ENCODE assay signal across 12 cellular contexts in genomic region chr16:67653131-67654068, GRCh38. TPM values are rescaled to one million over a fixed set of nuclear protein-coding genes. Genes with fewer than 3 reads are reported as not detected.
A peak's percentile ranks its signal among the peaks of the same experiment; 100 is the strongest.
DNase-seq lines count a peak whose midpoint lies in the region; ATAC-seq and TF ChIP-seq lines count a peak whose summit lies in the region.
"Had no signal": no experiment of that assay in that cellular context is flagged by ENCODE, and none has a peak within 500 bp of the region (broad histone marks: within the 10 kb centered on the region; RNA-seq: fewer than 3 reads in every experiment).

No MANE protein-coding gene starts in this region.

- no peak overlapping the region for H3K4me3 Mint-ChIP-seq in activated CD4-positive, alpha-beta memory T cell treated with anti-CD3 and anti-CD28 coated beads, Interleukin-2, amount 10 ng/mL, durations not matched to agents 7 days and 5 days
- H3K4me3 Mint-ChIP-seq in activated CD4-positive, alpha-beta memory T cell treated with anti-CD3 and anti-CD28 coated beads for 36 hours = no peak overlapping the region
- peak overlapping the region; percentile 86 for H3K4me3 Mint-ChIP-seq in type B pancreatic cell
- H3K4me3 Mint-ChIP-seq: activated T-cell treated with anti-CD3 and anti-CD28 coated beads, Interleukin-2, amount 50 U/mL, for 72 hours; CD4-positive, alpha-beta T cell had no signal

- no peaks in the 10 kb centered on the region for H3K9me3 Mint-ChIP-seq in activated CD4-positive, alpha-beta memory T cell treated with anti-CD3 and anti-CD28 coated beads, Interleukin-2, amount 10 ng/mL, durations not matched to agents 7 days and 5 days
- H3K9me3 Mint-ChIP-seq in activated CD4-positive, alpha-beta memory T cell treated with anti-CD3 and anti-CD28 coated beads for 36 hours = no peaks in the 10 kb centered on the region
- no peaks in the 10 kb centered on the region for H3K9me3 Mint-ChIP-seq in type B pancreatic cell
- no peaks in the 10 kb centered on the region for H3K9me3 Mint-ChIP-seq in activated naive CD4-positive, alpha-beta T cell treated with anti-CD3 and anti-CD28 coated beads, Interleukin-2, amount 50 U/mL, for 72 hours
- H3K9me3 Mint-ChIP-seq: activated T-cell treated with anti-CD3 and anti-CD28 coated beads, Interleukin-2, amount 50 U/mL, for 72 hours; CD4-positive, alpha-beta T cell had no signal

- ATAC-seq in activated naive CD4-positive, alpha-beta T cell treated with anti-CD3 and anti-CD28 coated beads, Interleukin-2, amount 50 U/mL, for 72 hours = no peak
- ATAC-seq: activated T-cell treated with anti-CD3 and anti-CD28 coated beads, Interleukin-2, amount 50 U/mL, for 72 hours had no signal

- intact Hi-C loops in activated CD4-positive, alpha-beta memory T cell treated with anti-CD3 and anti-CD28 coated beads for 36 hours (cut with micrococcal nuclease) = no loop called here

- CTCF ChIA-PET in activated CD4-positive, alpha-beta memory T cell treated with anti-CD3 and anti-CD28 coated beads, Interleukin-2, amount 10 ng/mL, durations not matched to agents 7 days and 5 days (lab: Charles Lee) = no interaction called here
- CTCF ChIA-PET in activated CD4-positive, alpha-beta memory T cell treated with anti-CD3 and anti-CD28 coated beads for 36 hours (lab: Charles Lee) = interaction anchor here (0.8 to 3.7 kb wide), 2 partner anchors 106 to 206 kb away, joined by 3 to 19 read pairs; no protein-coding TSS in a partner anchor

- no peaks in the 10 kb centered on the region for H3K9me3 ChIP-seq in iPS-18c (ENCODE audit: control insufficient read depth, insufficient read depth, low read length)
- H3K9me3 ChIP-seq: HAP-1 had no signal

- TF ChIP-seq CTCF in astrocyte of the cerebellum (IDR thresholded peaks at IDR 0.05; ENCODE audit: low read depth, low read length, missing control alignments) = peak; percentile 18
- TF ChIP-seq CTCF in type B pancreatic cell (conservative IDR thresholded peaks at IDR 0.05) = peak; percentile 70

- H3K27ac Mint-ChIP-seq in activated CD4-positive, alpha-beta memory T cell treated with anti-CD3 and anti-CD28 coated beads, Interleukin-2, amount 10 ng/mL, durations not matched to agents 7 days and 5 days = peak overlapping the region; percentile 40
- H3K27ac Mint-ChIP-seq in activated CD4-positive, alpha-beta memory T cell treated with anti-CD3 and anti-CD28 coated beads for 36 hours = no peak overlapping the region
- no peak overlapping the region for H3K27ac Mint-ChIP-seq in type B pancreatic cell
- peak overlapping the region in 1 of 2 donors; percentile 59 for H3K27ac Mint-ChIP-seq in activated naive CD4-positive, alpha-beta T cell treated with anti-CD3 and anti-CD28 coated beads, Interleukin-2, amount 50 U/mL, for 72 hours
- H3K27ac Mint-ChIP-seq: activated T-cell treated with anti-CD3 and anti-CD28 coated beads, Interleukin-2, amount 50 U/mL, for 72 hours; CD4-positive, alpha-beta T cell had no signal

- H3K4me3 ChIP-seq in astrocyte of the cerebellum (ENCODE audit: low read depth, low read length) = peak overlapping the region; percentile 49
- peak overlapping the region; percentile 63 for H3K4me3 ChIP-seq in iPS-18c (ENCODE audit: insufficient read depth, low read depth, low read length)
- H3K4me3 ChIP-seq: HAP-1 had no signal

- peaks cover 16% of the 10 kb centered on the region for H3K4me1 Mint-ChIP-seq in activated CD4-positive, alpha-beta memory T cell treated with anti-CD3 and anti-CD28 coated beads, Interleukin-2, amount 10 ng/mL, durations not matched to agents 7 days and 5 days
- H3K4me1 Mint-ChIP-seq in activated CD4-positive, alpha-beta memory T cell treated with anti-CD3 and anti-CD28 coated beads for 36 hours (ENCODE audit: low read depth) = peaks cover 12% of the 10 kb centered on the region
- H3K4me1 Mint-ChIP-seq in type B pancreatic cell (ENCODE audit: unreplicated experiment) = no peaks in the 10 kb centered on the region

- peaks cover 63% of the 10 kb centered on the region for H3K36me3 Mint-ChIP-seq in activated CD4-positive, alpha-beta memory T cell treated with anti-CD3 and anti-CD28 coated beads, Interleukin-2, amount 10 ng/mL, durations not matched to agents 7 days and 5 days (ENCODE audit: low read depth)
- peaks cover 31% of the 10 kb centered on the region for H3K36me3 Mint-ChIP-seq in activated CD4-positive, alpha-beta memory T cell treated with anti-CD3 and anti-CD28 coated beads for 36 hours
- peaks cover 3% of the 10 kb centered on the region for H3K36me3 Mint-ChIP-seq in type B pancreatic cell
- peaks cover 0 to 18% of the 10 kb centered on the region in 2 donors for H3K36me3 Mint-ChIP-seq in activated naive CD4-positive, alpha-beta T cell treated with anti-CD3 and anti-CD28 coated beads, Interleukin-2, amount 50 U/mL, for 72 hours

- POLR2A ChIA-PET in activated CD4-positive, alpha-beta memory T cell treated with anti-CD3 and anti-CD28 coated beads, Interleukin-2, amount 10 ng/mL, durations not matched to agents 7 days and 5 days (lab: Charles Lee) = interaction anchor here (0.7 kb wide), 1 partner anchor 90 kb away, joined by 3 read pairs; no protein-coding TSS in a partner anchor
- POLR2A ChIA-PET in activated CD4-positive, alpha-beta memory T cell treated with anti-CD3 and anti-CD28 coated beads for 36 hours (lab: Charles Lee) = no interaction called here

- no peaks in the 10 kb centered on the region for H3K27me3 Mint-ChIP-seq in activated CD4-positive, alpha-beta memory T cell treated with anti-CD3 and anti-CD28 coated beads, Interleukin-2, amount 10 ng/mL, durations not matched to agents 7 days and 5 days
- H3K27me3 Mint-ChIP-seq in activated CD4-positive, alpha-beta memory T cell treated with anti-CD3 and anti-CD28 coated beads for 36 hours = no peaks in the 10 kb centered on the region
- peaks cover 46% of the 10 kb centered on the region for H3K27me3 Mint-ChIP-seq in type B pancreatic cell
- H3K27me3 Mint-ChIP-seq: CD4-positive, alpha-beta T cell had no signal

- in situ Hi-C loops in astrocyte of the cerebellum (cut with HindIII; ENCODE audit: low sequenced_read_pairs) = no loop called here

- no peak for DNase-seq in activated CD4-positive, alpha-beta memory T cell treated with anti-CD3 and anti-CD28 coated beads, Interleukin-2, amount 10 ng/mL, durations not matched to agents 7 days and 5 days
- no peak for DNase-seq in activated CD4-positive, alpha-beta memory T cell treated with anti-CD3 and anti-CD28 coated beads for 36 hours
- DNase-seq in astrocyte of the cerebellum (ENCODE audit: low read depth) (no peak), type B pancreatic cell (ENCODE audit: extremely low spot score, unreplicated experiment) (no peak), AG08395 (ENCODE audit: low spot score) (no peak), DMS153 treated with DMSO at 0.1 percent for 48 hours (lab: John Stamatoyannopoulos, UW; ENCODE audit: unreplicated experiment) (no peak)
- no peak for DNase-seq in activated naive CD4-positive, alpha-beta T cell treated with anti-CD3 and anti-CD28 coated beads, Interleukin-2, amount 50 U/mL, for 72 hours (ENCODE audit: low spot score in 2 of 2)
- DNase-seq: activated T-cell treated with anti-CD3 and anti-CD28 coated beads, Interleukin-2, amount 50 U/mL, for 72 hours; CD4-positive, alpha-beta T cell; left colon had no signal

RNA-seq across cellular contexts. Expression of gene ACD, which starts 6.7 kb away (rescaled TPM):
- 10 to 100 TPM; 43.5 to 44.1 TPM for total RNA-seq in activated CD4-positive, alpha-beta memory T cell treated with anti-CD3 and anti-CD28 coated beads, Interleukin-2, amount 10 ng/mL, durations not matched to agents 7 days and 5 days
- 10 to 100 TPM; 63.0 to 63.9 TPM for total RNA-seq in activated CD4-positive, alpha-beta memory T cell treated with anti-CD3 and anti-CD28 coated beads for 36 hours
- total RNA-seq in type B pancreatic cell (ENCODE audit: low replicate concordance) = 19.9 and 31.6 TPM in 2 replicates
- total RNA-seq in activated naive CD4-positive, alpha-beta T cell treated with anti-CD3 and anti-CD28 coated beads, Interleukin-2, amount 50 U/mL, for 72 hours = 10 to 100 TPM; 54.0 to 58.0 TPM

RNA-seq across cellular contexts. Expression of gene PARD6A, which starts 7.4 kb away (rescaled TPM):
- total RNA-seq in activated CD4-positive, alpha-beta memory T cell treated with anti-CD3 and anti-CD28 coated beads, Interleukin-2, amount 10 ng/mL, durations not matched to agents 7 days and 5 days = 10 to 100 TPM; 12.2 to 14.0 TPM
- 10 to 100 TPM; 11.2 to 11.5 TPM for total RNA-seq in activated CD4-positive, alpha-beta memory T cell treated with anti-CD3 and anti-CD28 coated beads for 36 hours
- 4.7 and 6.5 TPM in 2 replicates for total RNA-seq in type B pancreatic cell (ENCODE audit: low replicate concordance)
- total RNA-seq in activated naive CD4-positive, alpha-beta T cell treated with anti-CD3 and anti-CD28 coated beads, Interleukin-2, amount 50 U/mL, for 72 hours = 10 to 100 TPM; 10.8 to 17.6 TPM

RNA-seq across cellular contexts. Expression of gene CARMIL2, which starts 8.5 kb away (rescaled TPM):
- total RNA-seq in activated CD4-positive, alpha-beta memory T cell treated with anti-CD3 and anti-CD28 coated beads, Interleukin-2, amount 10 ng/mL, durations not matched to agents 7 days and 5 days = 100 to 1,000 TPM; 132 to 142 TPM
- 100 to 1,000 TPM; 136 to 151 TPM for total RNA-seq in activated CD4-positive, alpha-beta memory T cell treated with anti-CD3 and anti-CD28 coated beads for 36 hours
- 2.8 and 3.4 TPM in 2 replicates for total RNA-seq in type B pancreatic cell (ENCODE audit: low replicate concordance)
- total RNA-seq in activated naive CD4-positive, alpha-beta T cell treated with anti-CD3 and anti-CD28 coated beads, Interleukin-2, amount 50 U/mL, for 72 hours = 100 to 1,000 TPM; 133 to 180 TPM

RNA-seq across cellular contexts. Expression of gene ENKD1, which starts 13.2 kb away (rescaled TPM):
- total RNA-seq in activated CD4-positive, alpha-beta memory T cell treated with anti-CD3 and anti-CD28 coated beads, Interleukin-2, amount 10 ng/mL, durations not matched to agents 7 days and 5 days = 1 to 10 TPM; 7.4 to 8.1 TPM
- 10 to 100 TPM in 1 of 2 experiments, 1 to 10 TPM in 1; 9.3 to 10.1 TPM for total RNA-seq in activated CD4-positive, alpha-beta memory T cell treated with anti-CD3 and anti-CD28 coated beads for 36 hours
- 12.2 and 18.8 TPM in 2 replicates for total RNA-seq in type B pancreatic cell (ENCODE audit: low replicate concordance)
- total RNA-seq in activated naive CD4-positive, alpha-beta T cell treated with anti-CD3 and anti-CD28 coated beads, Interleukin-2, amount 50 U/mL, for 72 hours = 10 to 100 TPM in 1 of 2 donors, 1 to 10 TPM in 1; 2.4 to 11.0 TPM

RNA-seq across cellular contexts. Expression of gene C16orf86, which starts 13.2 kb away (rescaled TPM):
- 1 to 10 TPM; 2.9 to 4.3 TPM for total RNA-seq in activated CD4-positive, alpha-beta memory T cell treated with anti-CD3 and anti-CD28 coated beads, Interleukin-2, amount 10 ng/mL, durations not matched to agents 7 days and 5 days
- total RNA-seq in activated CD4-positive, alpha-beta memory T cell treated with anti-CD3 and anti-CD28 coated beads for 36 hours = 1 to 10 TPM; 2.2 to 2.5 TPM
- total RNA-seq in type B pancreatic cell (ENCODE audit: low replicate concordance) = 1.5 and 2.8 TPM in 2 replicates
- 1 to 10 TPM; 2.0 to 2.1 TPM for total RNA-seq in activated naive CD4-positive, alpha-beta T cell treated with anti-CD3 and anti-CD28 coated beads, Interleukin-2, amount 50 U/mL, for 72 hours

Comparison
In these comparisons a context has a peak if more than half of its experiments do, and no peak if none do; other contexts are left out.
1. RNA of gene CARMIL2, which starts 8.5 kb away (total RNA-seq): 133 to 180 TPM in activated naive CD4-positive, alpha-beta T cell treated with anti-CD3 and anti-CD28 coated beads, Interleukin-2, amount 50 U/mL, for 72 hours, 136 to 151 TPM in activated CD4-positive, alpha-beta memory T cell treated with anti-CD3 and anti-CD28 coated beads for 36 hours and 132 to 142 TPM in activated CD4-positive, alpha-beta memory T cell treated with anti-CD3 and anti-CD28 coated beads, Interleukin-2, amount 10 ng/mL, durations not matched to agents 7 days and 5 days; 2.8 to 3.4 TPM in type B pancreatic cell; every median in the first group is over 10 times any median in the second.